8 cellular contexts compared by ENCODE assay signal in genomic region chr5:33440482-33441240, GRCh38. TPM values are rescaled to one million over a fixed set of nuclear protein-coding genes. Genes with fewer than 3 reads are reported as not detected.
A peak's percentile ranks its signal among the peaks of the same experiment; 100 is the strongest.
DNase-seq lines count a peak whose midpoint lies in the region; ATAC-seq and TF ChIP-seq lines count a peak whose summit lies in the region.

TSS of gene TARS1 (plus strand) at chr5:33440965. CDS start at chr5:33441087, 122 bp downstream.

- peak within 1 kb of the TSS; percentile 86 for H3K9ac ChIP-seq in fibroblast of lung (ENCODE audit: insufficient read depth, low read length)

- H3K4me3 ChIP-seq in fibroblast of lung (replicated peaks in 1 of 4; ENCODE audit: control extremely low read depth in 1 of 4, insufficient read depth in 1 of 4, low read depth in 3 of 4, low read length in 4 of 4) = peak within 1 kb of the TSS; percentile 78 to 88 (median 82)

- no peak within 1 kb of the TSS for H3K27ac Mint-ChIP-seq in activated T-helper 1 cell treated with anti-CD3 and anti-CD28 coated beads, Interleukin-12 subunit alpha, Interleukin-12 subunit beta, Interleukin-2, Interleukin-4 antibody, amounts not matched to agents 30 ng/mL and 10 ng/mL and 1 ng/mL, durations not matched to agents 14 hours and 24 hours and 36 hours
- H3K27ac Mint-ChIP-seq in naive B cell = no peak within 1 kb of the TSS
- H3K27ac Mint-ChIP-seq in stimulated activated memory B cell treated with anti-CD40 and anti-IgM and Interleukin-4, amounts not matched to agents 10 μg/mL and 1 μg/mL and 100 μg/mL, for 72 hours = no peak within 1 kb of the TSS

- H3K4me1 Mint-ChIP-seq in activated T-helper 1 cell treated with anti-CD3 and anti-CD28 coated beads, Interleukin-12 subunit alpha, Interleukin-12 subunit beta, Interleukin-2, Interleukin-4 antibody, amounts not matched to agents 30 ng/mL and 10 ng/mL and 1 ng/mL, durations not matched to agents 14 hours and 24 hours and 36 hours (ENCODE audit: low read depth) = peaks cover 27% of the 10 kb centered on the region
- H3K4me1 Mint-ChIP-seq in naive B cell = peaks cover 15 to 23% (median 19%) of the 10 kb centered on the region in 3 donors
- peaks cover 34% of the 10 kb centered on the region for H3K4me1 Mint-ChIP-seq in stimulated activated memory B cell treated with anti-CD40 and anti-IgM and Interleukin-4, amounts not matched to agents 10 μg/mL and 1 μg/mL and 100 μg/mL, for 72 hours

- H3K4me2 ChIP-seq in fibroblast of lung (ENCODE audit: extremely low read depth, insufficient read depth, low read length) = peak within 1 kb of the TSS; percentile 93

- no peaks in the 10 kb centered on the region for H3K27me3 ChIP-seq in fibroblast of lung (ENCODE audit: control insufficient read depth, insufficient read depth, low read length)

- H3K36me3 ChIP-seq in fibroblast of lung (ENCODE audit: control insufficient read depth, insufficient read depth, low read length) = peaks cover 2% of the 10 kb centered on the region

- no peaks in the 10 kb centered on the region for H3K9me3 ChIP-seq in fibroblast of lung (ENCODE audit: control insufficient read depth, insufficient read depth, low read depth, low read length)

- DNase-seq in EH (ENCODE audit: low read depth) (peak; percentile 100), GOT3 (lab: John Stamatoyannopoulos, UW) (peak; percentile 97), LHCN-M2 (ENCODE audit: low read depth) (peak; percentile 100), RPMI7951 (ENCODE audit: low read depth) (peak; percentile 100), fibroblast of lung (ENCODE audit: low read depth in 2 of 2) (peak; percentile 100), naive B cell (peak; percentile 93)
- DNase-seq in activated T-helper 1 cell treated with anti-CD3 and anti-CD28 coated beads, Interleukin-12 subunit alpha, Interleukin-12 subunit beta, Interleukin-2, Interleukin-4 antibody, amounts not matched to agents 30 ng/mL and 10 ng/mL and 1 ng/mL, durations not matched to agents 14 hours and 24 hours and 36 hours (ENCODE audit: low spot score) = peak; percentile 93

- intact Hi-C loops in activated T-helper 1 cell treated with anti-CD3 and anti-CD28 coated beads, Interleukin-12 subunit alpha, Interleukin-12 subunit beta, Interleukin-2, Interleukin-4 antibody, amounts not matched to agents 30 ng/mL and 10 ng/mL and 1 ng/mL, durations not matched to agents 14 hours and 24 hours and 36 hours (cut with micrococcal nuclease) = loop anchor here (1.0 to 10.0 kb wide), 11 partner anchors 140 to 1908 kb away; partner anchors contain the start of genes AMACR, BRIX1, C5orf22 and DROSHA

- no peak within 1 kb of the TSS for H3K4me3 Mint-ChIP-seq in activated T-helper 1 cell treated with anti-CD3 and anti-CD28 coated beads, Interleukin-12 subunit alpha, Interleukin-12 subunit beta, Interleukin-2, Interleukin-4 antibody, amounts not matched to agents 30 ng/mL and 10 ng/mL and 1 ng/mL, durations not matched to agents 14 hours and 24 hours and 36 hours
- no peak within 1 kb of the TSS for H3K4me3 Mint-ChIP-seq in naive B cell
- H3K4me3 Mint-ChIP-seq in stimulated activated memory B cell treated with anti-CD40 and anti-IgM and Interleukin-4, amounts not matched to agents 10 μg/mL and 1 μg/mL and 100 μg/mL, for 72 hours = no peak within 1 kb of the TSS

- no peaks in the 10 kb centered on the region for H3K27me3 Mint-ChIP-seq in activated T-helper 1 cell treated with anti-CD3 and anti-CD28 coated beads, Interleukin-12 subunit alpha, Interleukin-12 subunit beta, Interleukin-2, Interleukin-4 antibody, amounts not matched to agents 30 ng/mL and 10 ng/mL and 1 ng/mL, durations not matched to agents 14 hours and 24 hours and 36 hours (ENCODE audit: insufficient read depth)
- H3K27me3 Mint-ChIP-seq in naive B cell = no peaks in the 10 kb centered on the region
- no peaks in the 10 kb centered on the region for H3K27me3 Mint-ChIP-seq in stimulated activated memory B cell treated with anti-CD40 and anti-IgM and Interleukin-4, amounts not matched to agents 10 μg/mL and 1 μg/mL and 100 μg/mL, for 72 hours

- TF ChIP-seq CTCF in fibroblast of lung (conservative IDR thresholded peaks at IDR 0.05 in 1 of 2, IDR thresholded peaks at IDR 0.05 in 1 of 2; ENCODE audit: low read depth in 1 of 2, low read length in 2 of 2) = no peak

- peaks cover 6% of the 10 kb centered on the region for H3K4me1 ChIP-seq in fibroblast of lung (ENCODE audit: control insufficient read depth, extremely low read depth, insufficient read depth, low read length)

- peak within 1 kb of the TSS; percentile 80 for H2AFZ ChIP-seq in fibroblast of lung (ENCODE audit: low read length)

- ATAC-seq in naive B cell (ENCODE audit: low read depth in 2 of 2) = peak; percentile 90 to 91
- peak; percentile 99 for ATAC-seq in stimulated activated memory B cell treated with anti-CD40 and anti-IgM and Interleukin-4, amounts not matched to agents 10 μg/mL and 1 μg/mL and 100 μg/mL, for 72 hours

- peak within 1 kb of the TSS; percentile 84 for H3K27ac ChIP-seq in fibroblast of lung (ENCODE audit: insufficient read depth, low read length)

- H3K9me3 Mint-ChIP-seq in activated T-helper 1 cell treated with anti-CD3 and anti-CD28 coated beads, Interleukin-12 subunit alpha, Interleukin-12 subunit beta, Interleukin-2, Interleukin-4 antibody, amounts not matched to agents 30 ng/mL and 10 ng/mL and 1 ng/mL, durations not matched to agents 14 hours and 24 hours and 36 hours = no peaks in the 10 kb centered on the region
- H3K9me3 Mint-ChIP-seq in naive B cell = no peaks in the 10 kb centered on the region
- H3K9me3 Mint-ChIP-seq in stimulated activated memory B cell treated with anti-CD40 and anti-IgM and Interleukin-4, amounts not matched to agents 10 μg/mL and 1 μg/mL and 100 μg/mL, for 72 hours = no peaks in the 10 kb centered on the region

- H3K36me3 Mint-ChIP-seq in activated T-helper 1 cell treated with anti-CD3 and anti-CD28 coated beads, Interleukin-12 subunit alpha, Interleukin-12 subunit beta, Interleukin-2, Interleukin-4 antibody, amounts not matched to agents 30 ng/mL and 10 ng/mL and 1 ng/mL, durations not matched to agents 14 hours and 24 hours and 36 hours (ENCODE audit: low read depth) = peaks cover 12% of the 10 kb centered on the region
- peaks cover 4 to 6% of the 10 kb centered on the region in 2 donors for H3K36me3 Mint-ChIP-seq in naive B cell
- peaks cover 15% of the 10 kb centered on the region for H3K36me3 Mint-ChIP-seq in stimulated activated memory B cell treated with anti-CD40 and anti-IgM and Interleukin-4, amounts not matched to agents 10 μg/mL and 1 μg/mL and 100 μg/mL, for 72 hours

- peaks cover 2% of the 10 kb centered on the region for H4K20me1 ChIP-seq in fibroblast of lung (ENCODE audit: control insufficient read depth, extremely low read depth, insufficient read depth, low read length)

- H3K79me2 ChIP-seq in fibroblast of lung (ENCODE audit: control insufficient read depth, insufficient read depth, low read length) = peaks cover 53% of the 10 kb centered on the region

RNA-seq across cellular contexts. Expression of gene TARS1, which starts in this region (rescaled TPM):
- total RNA-seq in LHCN-M2 (2014; rRNA removed) = 160 and 171 TPM in 2 replicates
- 91.6 TPM for polyA plus RNA-seq in LHCN-M2 (2012)
- 172 and 195 TPM in 2 replicates for total RNA-seq in RPMI7951 (2014; rRNA removed; shearing (Covaris generic))
- 184 and 191 TPM in 2 replicates for total RNA-seq in activated T-helper 1 cell treated with anti-CD3 and anti-CD28 coated beads, Interleukin-12 subunit alpha, Interleukin-12 subunit beta, Interleukin-2, Interleukin-4 antibody, amounts not matched to agents 30 ng/mL and 10 ng/mL and 1 ng/mL, durations not matched to agents 14 hours and 24 hours and 36 hours
- 285 and 368 TPM in 2 replicates for total RNA-seq in fibroblast of lung
- polyA plus RNA-seq in fibroblast of lung = 130 and 159 TPM in 2 replicates
- 114 and 141 TPM in 2 replicates for polyA plus RNA-seq in fibroblast of lung (2012)
- 57.1 and 70.8 TPM in 2 replicates for polyA minus RNA-seq in fibroblast of lung (ENCODE audit: low replicate concordance)
- 10 to 100 TPM; 27.0 to 49.3 (median 43.0) TPM for polyA plus RNA-seq in naive B cell (ENCODE audit: low read depth in 6 of 6)

Comparison
In these comparisons a context has a peak if more than half of its experiments do, and no peak if none do; other contexts are left out.
1. Peak in every context shown above with its lines: DNase-seq, ATAC-seq, H3K4me3 ChIP-seq and H3K27ac ChIP-seq.